ENCODE assay signal across 2 cellular contexts in genomic region chr2:231407686-231408085, GRCh38. TPM values are rescaled to one million over a fixed set of nuclear protein-coding genes. Genes with fewer than 3 reads are reported as not detected.
"Had no signal": no experiment of that assay in that cellular context is flagged by ENCODE, and none has a peak within 500 bp of the region (broad histone marks: within the 10 kb centered on the region; RNA-seq: fewer than 3 reads in every experiment).

No MANE protein-coding gene starts in this region.

RNA-seq across cellular contexts. Expression of gene B3GNT7, which starts 12.2 kb away (rescaled TPM):
- total RNA-seq: GM23248, H4 had no signal
- polyA plus RNA-seq: GM23248 had no signal
